In the genomic region with DNA sequence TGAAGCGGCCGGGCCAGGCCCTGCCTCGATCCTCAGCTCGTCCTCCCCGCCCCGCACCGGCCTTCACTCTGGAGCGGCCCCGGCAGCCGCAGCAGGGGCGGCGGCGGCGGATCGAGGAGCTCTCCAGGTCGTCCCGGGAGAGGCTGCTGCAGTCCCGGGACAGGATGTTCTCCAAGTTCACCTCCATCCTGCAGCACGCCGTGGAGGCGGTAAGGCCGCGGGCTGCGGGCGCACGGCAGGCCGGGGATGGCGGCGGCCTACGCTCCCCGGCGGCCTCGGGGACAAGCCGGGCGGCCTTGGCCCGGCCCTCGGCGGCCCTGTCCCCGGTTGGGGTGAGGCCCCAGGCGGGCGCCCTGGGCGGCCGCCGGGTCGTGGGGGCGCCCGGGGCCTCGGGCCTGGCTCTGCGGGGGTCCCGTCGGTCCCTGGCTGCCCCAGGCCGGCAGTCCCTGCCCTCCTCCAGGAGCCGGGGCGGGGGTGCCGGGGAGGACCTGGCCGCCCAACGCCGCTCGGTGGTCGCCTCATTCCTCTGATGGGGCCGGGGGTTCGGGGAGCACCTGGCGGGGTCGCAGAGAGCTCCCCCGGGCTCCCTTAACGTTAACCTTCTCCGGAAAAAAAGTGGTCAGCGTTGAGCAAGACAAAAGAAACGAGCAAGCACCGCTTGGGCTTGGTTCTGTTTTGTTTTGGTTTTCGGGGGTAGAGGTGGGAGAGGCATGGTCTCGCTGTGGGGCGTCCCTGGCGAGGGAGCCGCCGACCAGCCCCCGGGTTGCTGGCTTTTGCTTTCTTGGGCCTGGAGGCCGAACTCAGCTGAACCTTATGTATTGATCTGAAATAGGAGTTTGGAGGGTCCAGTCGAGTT, we compare ENCODE assay signal across 1 cellular context.
A peak's percentile ranks its signal among the peaks of the same experiment; 100 is the strongest.
TF ChIP-seq lines count a peak whose summit lies in the region.

No MANE protein-coding gene starts in this region.

TF ChIP-seq in GM12878, 131 proteins besides CTCF, POLR2A, EP300 and RAD21 (continued from another document):
- no peak for TF ChIP-seq CUX1 (IDR thresholded peaks at IDR 0.05; ENCODE audit: insufficient replicate concordance, low read depth, low read length)
- TF ChIP-seq NFYA (IDR thresholded peaks at IDR 0.05; ENCODE audit: borderline replicate concordance, low read depth, low read length) = no peak
- no peak for TF ChIP-seq RCOR1 (conservative IDR thresholded peaks at IDR 0.05; ENCODE audit: low read depth, low read length)
- TF ChIP-seq NFXL1 (IDR thresholded peaks at IDR 0.05; ENCODE audit: borderline replicate concordance) = no peak
- TF ChIP-seq MEF2A (IDR thresholded peaks at IDR 0.05; ENCODE audit: insufficient read depth, low read depth, low read length) = no peak
- TF ChIP-seq RUNX3 (IDR thresholded peaks at IDR 0.05; ENCODE audit: low read length) = peak; percentile 13; the same call in 1 of the 2 replicates
- TF ChIP-seq, protein P1, sequence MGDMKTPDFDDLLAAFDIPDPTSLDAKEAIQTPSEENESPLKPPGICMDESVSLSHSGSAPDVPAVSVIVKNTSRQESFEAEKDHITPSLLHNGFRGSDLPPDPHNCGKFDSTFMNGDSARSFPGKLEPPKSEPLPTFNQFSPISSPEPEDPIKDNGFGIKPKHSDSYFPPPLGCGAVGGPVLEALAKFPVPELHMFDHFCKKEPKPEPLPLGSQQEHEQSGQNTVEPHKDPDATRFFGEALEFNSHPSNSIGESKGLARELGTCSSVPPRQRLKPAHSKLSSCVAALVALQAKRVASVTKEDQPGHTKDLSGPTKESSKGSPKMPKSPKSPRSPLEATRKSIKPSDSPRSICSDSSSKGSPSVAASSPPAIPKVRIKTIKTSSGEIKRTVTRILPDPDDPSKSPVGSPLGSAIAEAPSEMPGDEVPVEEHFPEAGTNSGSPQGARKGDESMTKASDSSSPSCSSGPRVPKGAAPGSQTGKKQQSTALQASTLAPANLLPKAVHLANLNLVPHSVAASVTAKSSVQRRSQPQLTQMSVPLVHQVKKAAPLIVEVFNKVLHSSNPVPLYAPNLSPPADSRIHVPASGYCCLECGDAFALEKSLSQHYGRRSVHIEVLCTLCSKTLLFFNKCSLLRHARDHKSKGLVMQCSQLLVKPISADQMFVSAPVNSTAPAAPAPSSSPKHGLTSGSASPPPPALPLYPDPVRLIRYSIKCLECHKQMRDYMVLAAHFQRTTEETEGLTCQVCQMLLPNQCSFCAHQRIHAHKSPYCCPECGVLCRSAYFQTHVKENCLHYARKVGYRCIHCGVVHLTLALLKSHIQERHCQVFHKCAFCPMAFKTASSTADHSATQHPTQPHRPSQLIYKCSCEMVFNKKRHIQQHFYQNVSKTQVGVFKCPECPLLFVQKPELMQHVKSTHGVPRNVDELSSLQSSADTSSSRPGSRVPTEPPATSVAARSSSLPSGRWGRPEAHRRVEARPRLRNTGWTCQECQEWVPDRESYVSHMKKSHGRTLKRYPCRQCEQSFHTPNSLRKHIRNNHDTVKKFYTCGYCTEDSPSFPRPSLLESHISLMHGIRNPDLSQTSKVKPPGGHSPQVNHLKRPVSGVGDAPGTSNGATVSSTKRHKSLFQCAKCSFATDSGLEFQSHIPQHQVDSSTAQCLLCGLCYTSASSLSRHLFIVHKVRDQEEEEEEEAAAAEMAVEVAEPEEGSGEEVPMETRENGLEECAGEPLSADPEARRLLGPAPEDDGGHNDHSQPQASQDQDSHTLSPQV (IDR thresholded peaks at IDR 0.05) = no peak
- TF ChIP-seq ZNF207 (IDR thresholded peaks at IDR 0.05; ENCODE audit: borderline replicate concordance) = 0 out of 2 replicates have a peak, but pooled peaks have one; percentile 27
- no peak for TF ChIP-seq TBL1XR1 (IDR thresholded peaks at IDR 0.05; ENCODE audit: low read depth, low read length)
- TF ChIP-seq BMI1 (IDR thresholded peaks at IDR 0.05; ENCODE audit: borderline replicate concordance) = no peak
- TF ChIP-seq SMARCA5 (IDR thresholded peaks at IDR 0.05) = 0 out of 2 replicates have a peak, but pooled peaks have one; percentile 9
- TF ChIP-seq DPF2 (IDR thresholded peaks at IDR 0.05) = peak; percentile 77; the same call in 1 of the 2 replicates
- no peak for TF ChIP-seq POU2F2 (IDR thresholded peaks at IDR 0.05; ENCODE audit: borderline replicate concordance, low read depth, low read length)
- peak; percentile 14 for TF ChIP-seq RELA (IDR thresholded peaks at IDR 0.05; ENCODE audit: borderline replicate concordance, partially characterized antibody)
- 0 out of 2 replicates have a peak, but pooled peaks have one; percentile 27 for TF ChIP-seq NR2F1 (conservative IDR thresholded peaks at IDR 0.05)
- TF ChIP-seq HDAC6 (IDR thresholded peaks at IDR 0.05; ENCODE audit: unreplicated experiment) = no peak
- no peak for TF ChIP-seq ZNF24 (IDR thresholded peaks at IDR 0.05)
- TF ChIP-seq, protein P2, sequence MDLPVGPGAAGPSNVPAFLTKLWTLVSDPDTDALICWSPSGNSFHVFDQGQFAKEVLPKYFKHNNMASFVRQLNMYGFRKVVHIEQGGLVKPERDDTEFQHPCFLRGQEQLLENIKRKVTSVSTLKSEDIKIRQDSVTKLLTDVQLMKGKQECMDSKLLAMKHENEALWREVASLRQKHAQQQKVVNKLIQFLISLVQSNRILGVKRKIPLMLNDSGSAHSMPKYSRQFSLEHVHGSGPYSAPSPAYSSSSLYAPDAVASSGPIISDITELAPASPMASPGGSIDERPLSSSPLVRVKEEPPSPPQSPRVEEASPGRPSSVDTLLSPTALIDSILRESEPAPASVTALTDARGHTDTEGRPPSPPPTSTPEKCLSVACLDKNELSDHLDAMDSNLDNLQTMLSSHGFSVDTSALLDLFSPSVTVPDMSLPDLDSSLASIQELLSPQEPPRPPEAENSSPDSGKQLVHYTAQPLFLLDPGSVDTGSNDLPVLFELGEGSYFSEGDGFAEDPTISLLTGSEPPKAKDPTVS (IDR thresholded peaks at IDR 0.05; ENCODE audit: low read depth, low read length) = no peak
- no peak for TF ChIP-seq SUZ12 (IDR thresholded peaks at IDR 0.05; ENCODE audit: unreplicated experiment)
- 0 out of 2 replicates have a peak, but pooled peaks have one; percentile 29 for TF ChIP-seq IKZF1 (conservative IDR thresholded peaks at IDR 0.05)
- TF ChIP-seq RAD51 (IDR thresholded peaks at IDR 0.05) = no peak
- TF ChIP-seq, protein P3, sequence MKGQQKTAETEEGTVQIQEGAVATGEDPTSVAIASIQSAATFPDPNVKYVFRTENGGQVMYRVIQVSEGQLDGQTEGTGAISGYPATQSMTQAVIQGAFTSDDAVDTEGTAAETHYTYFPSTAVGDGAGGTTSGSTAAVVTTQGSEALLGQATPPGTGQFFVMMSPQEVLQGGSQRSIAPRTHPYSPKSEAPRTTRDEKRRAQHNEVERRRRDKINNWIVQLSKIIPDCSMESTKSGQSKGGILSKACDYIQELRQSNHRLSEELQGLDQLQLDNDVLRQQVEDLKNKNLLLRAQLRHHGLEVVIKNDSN (IDR thresholded peaks at IDR 0.05; ENCODE audit: borderline replicate concordance, extremely low read length, insufficient read depth, low read depth, low read length) = no peak
- TF ChIP-seq, protein P4, sequence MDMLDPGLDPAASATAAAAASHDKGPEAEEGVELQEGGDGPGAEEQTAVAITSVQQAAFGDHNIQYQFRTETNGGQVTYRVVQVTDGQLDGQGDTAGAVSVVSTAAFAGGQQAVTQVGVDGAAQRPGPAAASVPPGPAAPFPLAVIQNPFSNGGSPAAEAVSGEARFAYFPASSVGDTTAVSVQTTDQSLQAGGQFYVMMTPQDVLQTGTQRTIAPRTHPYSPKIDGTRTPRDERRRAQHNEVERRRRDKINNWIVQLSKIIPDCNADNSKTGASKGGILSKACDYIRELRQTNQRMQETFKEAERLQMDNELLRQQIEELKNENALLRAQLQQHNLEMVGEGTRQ (IDR thresholded peaks at IDR 0.05; ENCODE audit: borderline replicate concordance, low read depth, low read length) = no peak
- TF ChIP-seq FOXM1 (IDR thresholded peaks at IDR 0.05; ENCODE audit: low read depth, low read length) = no peak
- no peak for TF ChIP-seq EGR1 (IDR thresholded peaks at IDR 0.05; ENCODE audit: borderline replicate concordance in 1 of 2, low read depth in 2 of 2, low read length in 2 of 2)
